8 cellular contexts compared by ENCODE assay signal in genomic region chr11:57480409-57481137, GRCh38. TPM values are rescaled to one million over a fixed set of nuclear protein-coding genes. Genes with fewer than 3 reads are reported as not detected.
DNase-seq lines count a peak whose midpoint lies in the region; ATAC-seq lines count a peak whose summit lies in the region.

No MANE protein-coding gene starts in this region.

- peak; percentile 35 for ATAC-seq in GM18909 (IDR thresholded peaks at IDR 0.05; ENCODE audit: poor library complexity, unreplicated experiment)
- peak; percentile 50 to 65 for ATAC-seq in activated naive CD4-positive, alpha-beta T cell treated with anti-CD3 and anti-CD28 coated beads, Interleukin-2, amount 50 U/mL, for 72 hours

- H3K36me3 Mint-ChIP-seq in activated naive CD4-positive, alpha-beta T cell treated with anti-CD3 and anti-CD28 coated beads, Interleukin-2, amount 50 U/mL, for 72 hours, result peaks cover 6 to 8% of the 10 kb centered on the region in 2 donors

- no peak overlapping the region for H3K27ac Mint-ChIP-seq in activated naive CD4-positive, alpha-beta T cell treated with anti-CD3 and anti-CD28 coated beads, Interleukin-2, amount 50 U/mL, for 72 hours

- DNase-seq in AG20443 (ENCODE audit: low spot score) (peak; percentile 79), Kasumi-1 (lab: John Stamatoyannopoulos, UW) (peak; percentile 84 to 89), SKM-1 (lab: John Stamatoyannopoulos, UW; ENCODE audit: unreplicated experiment) (peak; percentile 51), hepatic stellate cell (ENCODE audit: low spot score) (peak; percentile 81), SHP77 treated with DMSO at 0.1 percent for 48 hours (lab: John Stamatoyannopoulos, UW) (no peak)
- DNase-seq in activated naive CD4-positive, alpha-beta T cell treated with anti-CD3 and anti-CD28 coated beads, Interleukin-2, amount 50 U/mL, for 72 hours (ENCODE audit: low spot score in 2 of 2), result peak in 1 of 2 donors; percentile 82
- peak in 3 of 4 experiments; percentile 53 to 65 (median 63) for DNase-seq in stimulated activated CD4-positive, alpha-beta T cell treated with anti-CD3 and anti-CD28 coated beads, Interleukin-1b, Interleukin-23, amount 100 ng/mL, for 24 hours (ENCODE audit: low read depth in 4 of 4, low spot score in 1 of 4)

- no peaks in the 10 kb centered on the region for H3K9me3 Mint-ChIP-seq in activated naive CD4-positive, alpha-beta T cell treated with anti-CD3 and anti-CD28 coated beads, Interleukin-2, amount 50 U/mL, for 72 hours

RNA-seq across cellular contexts. Expression of gene RTN4RL2, which starts 20.2 kb away (rescaled TPM):
- 1 to 10 TPM in 1 of 2 donors, not detected in 1; 1.4 TPM for total RNA-seq in activated naive CD4-positive, alpha-beta T cell treated with anti-CD3 and anti-CD28 coated beads, Interleukin-2, amount 50 U/mL, for 72 hours

RNA-seq across cellular contexts. Expression of gene SLC43A1, which starts 34.9 kb away (rescaled TPM):
- total RNA-seq in activated naive CD4-positive, alpha-beta T cell treated with anti-CD3 and anti-CD28 coated beads, Interleukin-2, amount 50 U/mL, for 72 hours, result 10 to 100 TPM; 11.4 to 26.0 TPM

RNA-seq across cellular contexts. Expression of gene TIMM10, which starts 50.0 kb away (rescaled TPM):
- 10 to 100 TPM; 86.8 to 90.1 TPM for total RNA-seq in activated naive CD4-positive, alpha-beta T cell treated with anti-CD3 and anti-CD28 coated beads, Interleukin-2, amount 50 U/mL, for 72 hours

RNA-seq across cellular contexts. Expression of gene SLC43A3, which starts 53.7 kb away (rescaled TPM):
- total RNA-seq in activated naive CD4-positive, alpha-beta T cell treated with anti-CD3 and anti-CD28 coated beads, Interleukin-2, amount 50 U/mL, for 72 hours, result 100 to 1,000 TPM in 1 of 2 donors, 10 to 100 TPM in 1; 68.9 to 247 TPM

RNA-seq across cellular contexts. Expression of gene SMTNL1, which starts 56.8 kb away (rescaled TPM):
- total RNA-seq in activated naive CD4-positive, alpha-beta T cell treated with anti-CD3 and anti-CD28 coated beads, Interleukin-2, amount 50 U/mL, for 72 hours, result not detected
